1 cellular context compared by ENCODE assay signal in the genomic region with DNA sequence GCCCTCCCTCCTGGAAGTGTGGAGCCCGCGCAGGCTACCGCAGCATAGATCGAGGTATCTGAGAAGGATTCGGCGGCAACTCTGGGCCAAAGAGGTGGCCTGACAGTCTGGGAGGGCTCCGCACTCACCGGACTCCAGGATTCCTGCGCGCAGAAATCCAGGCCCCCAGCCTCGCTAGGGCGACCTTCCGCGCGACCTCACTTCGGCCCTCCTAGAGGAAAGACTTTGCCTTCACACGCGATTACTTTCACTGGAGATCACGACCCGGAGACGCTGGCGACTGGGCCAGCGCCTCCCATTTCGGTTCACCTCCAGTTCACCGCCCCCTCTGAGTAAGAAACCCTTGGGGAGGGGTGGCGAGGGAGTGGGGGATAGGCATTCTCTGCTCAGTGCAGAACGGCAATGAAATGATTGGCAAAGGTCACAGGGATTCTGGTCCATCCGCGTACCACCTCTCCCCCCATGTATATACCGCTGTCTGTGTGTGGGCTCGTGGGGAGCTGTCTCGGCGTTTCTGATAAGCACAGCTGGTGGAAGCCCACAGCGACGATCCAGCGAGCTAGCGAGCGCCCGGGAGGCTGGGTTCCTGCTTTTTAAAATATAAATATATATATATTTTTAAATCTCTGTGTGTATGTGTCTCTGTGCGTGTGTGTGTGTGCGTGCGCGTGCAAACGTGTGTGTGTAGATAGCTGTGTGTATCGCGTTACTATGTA.
TF ChIP-seq lines count a peak whose summit lies in the region.

No MANE protein-coding gene starts in this region.

TF ChIP-seq in WTC11, 78 proteins besides CTCF, POLR2A, EP300 and RAD21 (continued from another document):
- TF ChIP-seq ATF6 (CRISPR knock-in tag; IDR thresholded peaks at IDR 0.05) (no peak), ZNF425 (CRISPR knock-in tag; conservative IDR thresholded peaks at IDR 0.05) (no peak), ZNF138 (CRISPR knock-in tag; conservative IDR thresholded peaks at IDR 0.05) (no peak), SP1 (CRISPR knock-in tag; conservative IDR thresholded peaks at IDR 0.05) (no peak), ELF4 (CRISPR knock-in tag; IDR thresholded peaks at IDR 0.05; ENCODE audit: low read depth) (no peak), ZBTB43 (CRISPR knock-in tag; IDR thresholded peaks at IDR 0.05) (no peak), ZNF121 (CRISPR knock-in tag; IDR thresholded peaks at IDR 0.05) (no peak), ZNF281 (CRISPR knock-in tag; IDR thresholded peaks at IDR 0.05) (no peak), ZNF219 (CRISPR knock-in tag; IDR thresholded peaks at IDR 0.05; ENCODE audit: borderline replicate concordance) (no peak), ESRRA (CRISPR knock-in tag; IDR thresholded peaks at IDR 0.05; ENCODE audit: borderline replicate concordance) (no peak), AFF4 (CRISPR knock-in tag; IDR thresholded peaks at IDR 0.05; ENCODE audit: borderline replicate concordance) (no peak), TEAD1 (CRISPR knock-in tag; IDR thresholded peaks at IDR 0.05) (no peak), ZNF671 (CRISPR knock-in tag; IDR thresholded peaks at IDR 0.05) (no peak), ZNF232 (CRISPR knock-in tag; IDR thresholded peaks at IDR 0.05) (no peak), CBFB (CRISPR knock-in tag; IDR thresholded peaks at IDR 0.05; ENCODE audit: low read depth) (no peak), MXD4 (CRISPR knock-in tag; IDR thresholded peaks at IDR 0.05; ENCODE audit: borderline replicate concordance) (no peak)
- TF ChIP-seq, protein P1, sequence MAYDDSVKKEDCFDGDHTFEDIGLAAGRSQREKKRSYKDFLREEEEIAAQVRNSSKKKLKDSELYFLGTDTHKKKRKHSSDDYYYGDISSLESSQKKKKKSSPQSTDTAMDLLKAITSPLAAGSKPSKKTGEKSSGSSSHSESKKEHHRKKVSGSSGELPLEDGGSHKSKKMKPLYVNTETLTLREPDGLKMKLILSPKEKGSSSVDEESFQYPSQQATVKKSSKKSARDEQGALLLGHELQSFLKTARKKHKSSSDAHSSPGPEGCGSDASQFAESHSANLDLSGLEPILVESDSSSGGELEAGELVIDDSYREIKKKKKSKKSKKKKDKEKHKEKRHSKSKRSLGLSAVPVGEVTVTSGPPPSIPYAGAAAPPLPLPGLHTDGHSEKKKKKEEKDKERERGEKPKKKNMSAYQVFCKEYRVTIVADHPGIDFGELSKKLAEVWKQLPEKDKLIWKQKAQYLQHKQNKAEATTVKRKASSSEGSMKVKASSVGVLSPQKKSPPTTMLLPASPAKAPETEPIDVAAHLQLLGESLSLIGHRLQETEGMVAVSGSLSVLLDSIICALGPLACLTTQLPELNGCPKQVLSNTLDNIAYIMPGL (CRISPR knock-in tag; IDR thresholded peaks at IDR 0.05) = no peak
- TF ChIP-seq, protein P2, sequence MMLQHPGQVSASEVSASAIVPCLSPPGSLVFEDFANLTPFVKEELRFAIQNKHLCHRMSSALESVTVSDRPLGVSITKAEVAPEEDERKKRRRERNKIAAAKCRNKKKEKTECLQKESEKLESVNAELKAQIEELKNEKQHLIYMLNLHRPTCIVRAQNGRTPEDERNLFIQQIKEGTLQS (CRISPR knock-in tag; conservative IDR thresholded peaks at IDR 0.05) = no peak
- TF ChIP-seq, protein P3, sequence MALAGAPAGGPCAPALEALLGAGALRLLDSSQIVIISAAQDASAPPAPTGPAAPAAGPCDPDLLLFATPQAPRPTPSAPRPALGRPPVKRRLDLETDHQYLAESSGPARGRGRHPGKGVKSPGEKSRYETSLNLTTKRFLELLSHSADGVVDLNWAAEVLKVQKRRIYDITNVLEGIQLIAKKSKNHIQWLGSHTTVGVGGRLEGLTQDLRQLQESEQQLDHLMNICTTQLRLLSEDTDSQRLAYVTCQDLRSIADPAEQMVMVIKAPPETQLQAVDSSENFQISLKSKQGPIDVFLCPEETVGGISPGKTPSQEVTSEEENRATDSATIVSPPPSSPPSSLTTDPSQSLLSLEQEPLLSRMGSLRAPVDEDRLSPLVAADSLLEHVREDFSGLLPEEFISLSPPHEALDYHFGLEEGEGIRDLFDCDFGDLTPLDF (CRISPR knock-in tag; IDR thresholded peaks at IDR 0.05) = no peak
